In genomic region chr10:3531097-3531645, GRCh38 we compare ENCODE assay signal across 20 cellular contexts.
DNase-seq lines count a peak whose midpoint lies in the region; FAIRE-seq and TF ChIP-seq lines count a peak whose summit lies in the region.
"Had no signal": no experiment of that assay in that cellular context is flagged by ENCODE, and none has a peak within 500 bp of the region (broad histone marks: within the 10 kb centered on the region; RNA-seq: fewer than 3 reads in every experiment).

No MANE protein-coding gene starts in this region.

- in situ Hi-C loops in ACHN (cut with HindIII; ENCODE audit: low pct_ligation_motif_present, low pct_unique_long_range_greater_than_20kb, low sequenced_read_pairs) = no loop called here

- no TSS peak for BruUV-seq in Caco-2 (replicated peaks; lab: Mats Ljungman, UMichigan)

- H3K79me2 ChIP-seq in astrocyte (ENCODE audit: insufficient read depth, low read length) = no peaks in the 10 kb centered on the region

- H3K4me3 ChIP-seq in astrocyte (ENCODE audit: insufficient read depth, low read depth, low read length) (no peak overlapping the region), Caco-2 (ENCODE audit: low read depth, low read length) (no peak overlapping the region)

- H3K36me3 ChIP-seq in astrocyte (ENCODE audit: insufficient read depth, low read length) (no peaks in the 10 kb centered on the region), Caco-2 (ENCODE audit: control insufficient read depth, insufficient read depth, low read length) (no peaks in the 10 kb centered on the region)

- H3K9ac ChIP-seq in astrocyte (ENCODE audit: low read length) = no peak overlapping the region

- H3K4me1 Mint-ChIP-seq in astrocyte (ENCODE audit: low read depth, unreplicated experiment) = peaks cover 30% of the 10 kb centered on the region
- H3K4me1 Mint-ChIP-seq in type B pancreatic cell (ENCODE audit: unreplicated experiment) = peaks cover 9% of the 10 kb centered on the region
- H3K4me1 Mint-ChIP-seq in Caco-2 (ENCODE audit: low read depth, unreplicated experiment) = no peaks in the 10 kb centered on the region

- POLR2A ChIA-PET in Caco-2 (lab: Charles Lee) = no interaction called here

- intact Hi-C loops in Caco-2 (cut with micrococcal nuclease; ENCODE audit: unreplicated experiment) = no loop called here

- H3K36me3 Mint-ChIP-seq in astrocyte (ENCODE audit: low read depth, unreplicated experiment) = no peaks in the 10 kb centered on the region
- no peaks in the 10 kb centered on the region for H3K36me3 Mint-ChIP-seq in type B pancreatic cell
- H3K36me3 Mint-ChIP-seq in Caco-2 (ENCODE audit: insufficient read depth, unreplicated experiment) = no peaks in the 10 kb centered on the region
- H3K36me3 Mint-ChIP-seq: CD8-positive, alpha-beta T cell had no signal

- FAIRE-seq in astrocyte (lab: Jason Lieb, UNC) = no peak
- FAIRE-seq: GM19239, H1 had no signal

- H3K4me3 Mint-ChIP-seq in astrocyte (ENCODE audit: unreplicated experiment) = no peak overlapping the region
- no peak overlapping the region for H3K4me3 Mint-ChIP-seq in type B pancreatic cell
- H3K4me3 Mint-ChIP-seq in Caco-2 (ENCODE audit: unreplicated experiment) = no peak overlapping the region
- H3K4me3 Mint-ChIP-seq: CD8-positive, alpha-beta T cell had no signal

- H3K27me3 ChIP-seq in astrocyte (ENCODE audit: insufficient read depth, low read length) (no peaks in the 10 kb centered on the region), Caco-2 (replicated peaks; ENCODE audit: control insufficient read depth, insufficient read depth, low read length) (no peaks in the 10 kb centered on the region)

- H3K27ac Mint-ChIP-seq in astrocyte (ENCODE audit: unreplicated experiment) (peak overlapping the region; percentile 31), type B pancreatic cell (no peak overlapping the region), Caco-2 (ENCODE audit: unreplicated experiment) (no peak overlapping the region)
- H3K27ac Mint-ChIP-seq: CD8-positive, alpha-beta T cell had no signal

- TF ChIP-seq CTCF in astrocyte (IDR thresholded peaks at IDR 0.05; ENCODE audit: insufficient read depth, low read depth, low read length) = no peak
- TF ChIP-seq CTCF in type B pancreatic cell (conservative IDR thresholded peaks at IDR 0.05) = no peak
- no peak for TF ChIP-seq CTCF in Caco-2 (IDR thresholded peaks at IDR 0.05; ENCODE audit: insufficient read depth in 1 of 2, low read depth in 1 of 2, low read length in 1 of 2, severe bottlenecking in 1 of 2, unreplicated experiment in 1 of 2)

- H3K4me2 ChIP-seq in astrocyte (ENCODE audit: low read length) = no peak overlapping the region

- no peaks in the 10 kb centered on the region for H3K27me3 Mint-ChIP-seq in astrocyte (ENCODE audit: low read depth, unreplicated experiment)
- H3K27me3 Mint-ChIP-seq in type B pancreatic cell = no peaks in the 10 kb centered on the region
- H3K27me3 Mint-ChIP-seq in Caco-2 (ENCODE audit: insufficient read depth, unreplicated experiment) = no peaks in the 10 kb centered on the region

- H3K9me3 ChIP-seq in astrocyte (ENCODE audit: insufficient read depth, low read depth, low read length) = no peaks in the 10 kb centered on the region
- H3K9me3 ChIP-seq in Caco-2 = no peaks in the 10 kb centered on the region

- H3K4me1 ChIP-seq in astrocyte (ENCODE audit: insufficient read depth, low read length) (peaks cover 19% of the 10 kb centered on the region), Caco-2 (no peaks in the 10 kb centered on the region)

- no peak overlapping the region for H3K27ac ChIP-seq in astrocyte (ENCODE audit: low read depth, low read length)
- H3K27ac ChIP-seq: HL-60 had no signal

- CTCF ChIA-PET in Caco-2 (lab: Charles Lee) = no interaction called here

- DNase-seq in ACHN = peak; percentile 70
- peak; percentile 3 for DNase-seq in HPDE6-E6E7 (ENCODE audit: extremely low spot score)
- DNase-seq in astrocyte (ENCODE audit: low read depth) = no peak
- peak; percentile 74 for DNase-seq in kidney glomerular epithelial cell (lab: John Stamatoyannopoulos, UW)
- DNase-seq in type B pancreatic cell (ENCODE audit: extremely low spot score, unreplicated experiment) = no peak
- no peak for DNase-seq in NCI-H69 (lab: John Stamatoyannopoulos, UW)
- DNase-seq in Caco-2 = no peak
- DNase-seq in AML-193 (lab: John Stamatoyannopoulos, UW) = no peak
- DNase-seq: 8988T; CD8-positive, alpha-beta T cell; Kasumi-1; NCI-H1105; NCI-H2081 treated with DMSO at 0.1 percent for 48 hours; NCI-H446 treated with DMSO at 0.1 percent for 48 hours; NCI-H748 treated with DMSO at 0.1 percent for 48 hours; NK-92 treated with Interleukin-12 subunit alpha and Interleukin-12 subunit beta, amount 100 ng/mL, for 24 hours; Right ventricle myocardium superior had no signal

- no peaks in the 10 kb centered on the region for H4K20me1 ChIP-seq in astrocyte (ENCODE audit: insufficient read depth, low read length)

- no peak overlapping the region for H2AFZ ChIP-seq in astrocyte (ENCODE audit: low read depth, low read length)

- H3K9me3 Mint-ChIP-seq in astrocyte (ENCODE audit: unreplicated experiment) (no peaks in the 10 kb centered on the region), type B pancreatic cell (no peaks in the 10 kb centered on the region), Caco-2 (ENCODE audit: unreplicated experiment) (no peaks in the 10 kb centered on the region)
- H3K9me3 Mint-ChIP-seq: CD8-positive, alpha-beta T cell had no signal

Comparison
In these comparisons a context has a peak if more than half of its experiments do, and no peak if none do; other contexts are left out.
1. DNase-seq: peak in ACHN (single experiment), HPDE6-E6E7 (single experiment) and kidney glomerular epithelial cell (single experiment); none in astrocyte (single experiment), type B pancreatic cell (single experiment), NCI-H69 (single experiment), Caco-2 (0 of 2) and AML-193 (0 of 2).